ENCODE assay signal across 1 cellular context in the genomic region with DNA sequence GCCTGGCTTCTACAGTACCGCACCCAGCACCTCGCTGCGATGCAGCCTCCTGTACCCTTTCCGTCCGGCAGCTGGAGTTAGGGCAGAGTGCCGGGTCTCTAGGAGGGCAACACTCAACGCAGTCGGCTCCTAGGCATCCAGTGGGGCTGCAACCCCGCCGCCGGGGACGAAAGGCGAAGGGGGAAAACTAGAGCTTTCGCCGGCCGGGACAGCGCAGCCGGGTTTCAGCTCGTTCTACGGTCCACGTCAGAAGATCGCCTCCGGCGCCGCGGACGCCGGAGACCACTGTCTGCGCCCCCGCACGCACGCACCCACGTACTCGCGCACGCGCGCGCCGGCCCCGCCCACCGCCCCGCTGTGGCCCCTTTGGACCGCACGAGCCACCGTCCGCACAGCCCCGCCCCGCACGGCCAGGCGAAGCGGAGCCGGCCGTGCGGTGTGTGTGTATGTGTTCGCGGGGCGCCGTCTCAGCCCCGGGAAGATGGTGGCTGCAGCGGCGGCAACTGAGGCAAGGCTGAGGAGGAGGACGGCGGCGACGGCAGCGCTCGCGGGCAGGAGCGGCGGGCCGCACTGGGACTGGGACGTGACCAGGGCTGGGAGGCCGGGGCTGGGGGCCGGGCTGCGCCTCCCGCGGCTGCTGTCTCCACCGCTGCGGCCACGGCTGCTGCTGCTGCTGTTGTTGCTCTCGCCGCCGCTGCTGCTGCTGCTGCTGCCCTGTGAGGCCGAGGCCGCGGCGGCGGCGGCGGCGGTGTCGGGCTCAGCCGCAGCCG.
TF ChIP-seq lines count a peak whose summit lies in the region.

Gene ATRN, plus strand, starts transcription at position 392 of the 770 bp plus-strand sequence. Its CDS starts 90 bp downstream, at position 482.

TF ChIP-seq in K562, 482 proteins besides CTCF, POLR2A, EP300 and RAD21 (continued from another document and continues in another):
- no peak for TF ChIP-seq CBFB (CRISPR knock-in tag; IDR thresholded peaks at IDR 0.05)
- TF ChIP-seq PTRF (tag; IDR thresholded peaks at IDR 0.05) = no peak
- TF ChIP-seq HMG20A (CRISPR knock-in tag; conservative IDR thresholded peaks at IDR 0.05) = no peak
- TF ChIP-seq ETV5 (CRISPR knock-in tag; IDR thresholded peaks at IDR 0.05; ENCODE audit: low read depth) = peak; percentile 43; the same call in 1 of the 2 replicates
- peak; percentile 21; the same call in 1 of the 2 replicates for TF ChIP-seq NCOR1 (IDR thresholded peaks at IDR 0.05)
- peak; percentile 53; the same call in 1 of the 2 replicates for TF ChIP-seq ESRRA (IDR thresholded peaks at IDR 0.05; ENCODE audit: borderline replicate concordance, low read depth)
- TF ChIP-seq BMI1 (IDR thresholded peaks at IDR 0.05; ENCODE audit: low read length) = no peak
- no peak; the same call in 1 of the 2 replicates for TF ChIP-seq ILF3 (IDR thresholded peaks at IDR 0.05; ENCODE audit: borderline replicate concordance)
- peak; percentile 88 for TF ChIP-seq SUPT5H (IDR thresholded peaks at IDR 0.05)
- no peak for TF ChIP-seq PHF21A (IDR thresholded peaks at IDR 0.05; ENCODE audit: borderline replicate concordance, low read depth)
- no peak for TF ChIP-seq TCFL5 (CRISPR knock-in tag; conservative IDR thresholded peaks at IDR 0.05)
- 0 out of 2 replicates have a peak, but pooled peaks have one; percentile 30 for TF ChIP-seq ZNF583 (CRISPR knock-in tag; IDR thresholded peaks at IDR 0.05)
- TF ChIP-seq ZBTB7A (IDR thresholded peaks at IDR 0.05; ENCODE audit: borderline replicate concordance, control insufficient read depth, low read depth, low read length) = peak; percentile 75; the same call in 1 of the 2 replicates
- TF ChIP-seq DDX20 (tag; IDR thresholded peaks at IDR 0.05; ENCODE audit: low read depth) = no peak
- TF ChIP-seq JUN (IDR thresholded peaks at IDR 0.05; ENCODE audit: borderline replicate concordance, low read depth, low read length) = no peak
- TF ChIP-seq JUN (CRISPR knock-in tag; IDR thresholded peaks at IDR 0.05; ENCODE audit: borderline replicate concordance) = no peak
- no peak for TF ChIP-seq ARNT (IDR thresholded peaks at IDR 0.05)
- no peak for TF ChIP-seq BRF2 (IDR thresholded peaks at IDR 0.05; ENCODE audit: borderline replicate concordance, insufficient read depth, insufficient read length)
- no peak for TF ChIP-seq TCF7 (IDR thresholded peaks at IDR 0.05; ENCODE audit: borderline replicate concordance)
- no peak for TF ChIP-seq DACH1 (IDR thresholded peaks at IDR 0.05; ENCODE audit: partially characterized antibody)
- no peak for TF ChIP-seq ZC3H4 (CRISPR knock-in tag; IDR thresholded peaks at IDR 0.05; ENCODE audit: borderline replicate concordance)
- TF ChIP-seq ZNF134 (CRISPR knock-in tag; conservative IDR thresholded peaks at IDR 0.05) = no peak
- TF ChIP-seq, protein P1, sequence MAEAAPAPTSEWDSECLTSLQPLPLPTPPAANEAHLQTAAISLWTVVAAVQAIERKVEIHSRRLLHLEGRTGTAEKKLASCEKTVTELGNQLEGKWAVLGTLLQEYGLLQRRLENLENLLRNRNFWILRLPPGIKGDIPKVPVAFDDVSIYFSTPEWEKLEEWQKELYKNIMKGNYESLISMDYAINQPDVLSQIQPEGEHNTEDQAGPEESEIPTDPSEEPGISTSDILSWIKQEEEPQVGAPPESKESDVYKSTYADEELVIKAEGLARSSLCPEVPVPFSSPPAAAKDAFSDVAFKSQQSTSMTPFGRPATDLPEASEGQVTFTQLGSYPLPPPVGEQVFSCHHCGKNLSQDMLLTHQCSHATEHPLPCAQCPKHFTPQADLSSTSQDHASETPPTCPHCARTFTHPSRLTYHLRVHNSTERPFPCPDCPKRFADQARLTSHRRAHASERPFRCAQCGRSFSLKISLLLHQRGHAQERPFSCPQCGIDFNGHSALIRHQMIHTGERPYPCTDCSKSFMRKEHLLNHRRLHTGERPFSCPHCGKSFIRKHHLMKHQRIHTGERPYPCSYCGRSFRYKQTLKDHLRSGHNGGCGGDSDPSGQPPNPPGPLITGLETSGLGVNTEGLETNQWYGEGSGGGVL (CRISPR knock-in tag; IDR thresholded peaks at IDR 0.05) = no peak
- TF ChIP-seq SREBF1 (IDR thresholded peaks at IDR 0.05; ENCODE audit: borderline replicate concordance, low read depth, low read length) = no peak
- peak; percentile 53 for TF ChIP-seq MEIS2 (IDR thresholded peaks at IDR 0.05; ENCODE audit: partially characterized antibody)
- no peak for TF ChIP-seq SRF (CRISPR knock-in tag; IDR thresholded peaks at IDR 0.05)
- no peak for TF ChIP-seq KLF6 (CRISPR knock-in tag; IDR thresholded peaks at IDR 0.05; ENCODE audit: borderline replicate concordance)
- TF ChIP-seq FOXK1 (CRISPR knock-in tag; IDR thresholded peaks at IDR 0.05; ENCODE audit: borderline replicate concordance) = peak; percentile 7; the same call in 1 of the 2 replicates
- TF ChIP-seq, protein P2, sequence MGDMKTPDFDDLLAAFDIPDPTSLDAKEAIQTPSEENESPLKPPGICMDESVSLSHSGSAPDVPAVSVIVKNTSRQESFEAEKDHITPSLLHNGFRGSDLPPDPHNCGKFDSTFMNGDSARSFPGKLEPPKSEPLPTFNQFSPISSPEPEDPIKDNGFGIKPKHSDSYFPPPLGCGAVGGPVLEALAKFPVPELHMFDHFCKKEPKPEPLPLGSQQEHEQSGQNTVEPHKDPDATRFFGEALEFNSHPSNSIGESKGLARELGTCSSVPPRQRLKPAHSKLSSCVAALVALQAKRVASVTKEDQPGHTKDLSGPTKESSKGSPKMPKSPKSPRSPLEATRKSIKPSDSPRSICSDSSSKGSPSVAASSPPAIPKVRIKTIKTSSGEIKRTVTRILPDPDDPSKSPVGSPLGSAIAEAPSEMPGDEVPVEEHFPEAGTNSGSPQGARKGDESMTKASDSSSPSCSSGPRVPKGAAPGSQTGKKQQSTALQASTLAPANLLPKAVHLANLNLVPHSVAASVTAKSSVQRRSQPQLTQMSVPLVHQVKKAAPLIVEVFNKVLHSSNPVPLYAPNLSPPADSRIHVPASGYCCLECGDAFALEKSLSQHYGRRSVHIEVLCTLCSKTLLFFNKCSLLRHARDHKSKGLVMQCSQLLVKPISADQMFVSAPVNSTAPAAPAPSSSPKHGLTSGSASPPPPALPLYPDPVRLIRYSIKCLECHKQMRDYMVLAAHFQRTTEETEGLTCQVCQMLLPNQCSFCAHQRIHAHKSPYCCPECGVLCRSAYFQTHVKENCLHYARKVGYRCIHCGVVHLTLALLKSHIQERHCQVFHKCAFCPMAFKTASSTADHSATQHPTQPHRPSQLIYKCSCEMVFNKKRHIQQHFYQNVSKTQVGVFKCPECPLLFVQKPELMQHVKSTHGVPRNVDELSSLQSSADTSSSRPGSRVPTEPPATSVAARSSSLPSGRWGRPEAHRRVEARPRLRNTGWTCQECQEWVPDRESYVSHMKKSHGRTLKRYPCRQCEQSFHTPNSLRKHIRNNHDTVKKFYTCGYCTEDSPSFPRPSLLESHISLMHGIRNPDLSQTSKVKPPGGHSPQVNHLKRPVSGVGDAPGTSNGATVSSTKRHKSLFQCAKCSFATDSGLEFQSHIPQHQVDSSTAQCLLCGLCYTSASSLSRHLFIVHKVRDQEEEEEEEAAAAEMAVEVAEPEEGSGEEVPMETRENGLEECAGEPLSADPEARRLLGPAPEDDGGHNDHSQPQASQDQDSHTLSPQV (IDR thresholded peaks at IDR 0.05) = peak; percentile 44; the same call in 1 of the 2 replicates
- TF ChIP-seq CEBPZ (IDR thresholded peaks at IDR 0.05; ENCODE audit: borderline replicate concordance, low read depth, low read length) = no peak
- TF ChIP-seq TEAD1 (CRISPR knock-in tag; IDR thresholded peaks at IDR 0.05) = no peak
- no peak for TF ChIP-seq SRSF7 (optimal IDR thresholded peaks at IDR 0.05; ENCODE audit: low read depth, low read length)
- TF ChIP-seq CEBPB (tag; IDR thresholded peaks at IDR 0.05) = no peak
- TF ChIP-seq SMARCA4 (IDR thresholded peaks at IDR 0.05) = no peak
- TF ChIP-seq FOXA1 (IDR thresholded peaks at IDR 0.05; ENCODE audit: borderline replicate concordance) = no peak
- TF ChIP-seq PTBP1 (IDR thresholded peaks at IDR 0.05; ENCODE audit: low read depth, low read length) = no peak
- no peak for TF ChIP-seq RUNX1 (IDR thresholded peaks at IDR 0.05; ENCODE audit: low read depth)
- TF ChIP-seq YBX1 (IDR thresholded peaks at IDR 0.05) = no peak
- TF ChIP-seq FUS (optimal IDR thresholded peaks at IDR 0.05; ENCODE audit: low read depth, low read length) = peak; percentile 23
- TF ChIP-seq GABPB1 (CRISPR knock-in tag; IDR thresholded peaks at IDR 0.05) = peak; percentile 65; the same call in 1 of the 2 replicates
- TF ChIP-seq HNRNPH1 (optimal IDR thresholded peaks at IDR 0.05; ENCODE audit: low read depth, low read length) = no peak
- TF ChIP-seq TGIF2 (CRISPR knock-in tag; IDR thresholded peaks at IDR 0.05) = peak; percentile 73; the same call in 1 of the 2 replicates
- no peak for TF ChIP-seq CREBBP (IDR thresholded peaks at IDR 0.05; ENCODE audit: low read depth, low read length)
- peak; percentile 71; the same call in 1 of the 2 replicates for TF ChIP-seq EP400 (IDR thresholded peaks at IDR 0.05)
- TF ChIP-seq, protein P3, sequence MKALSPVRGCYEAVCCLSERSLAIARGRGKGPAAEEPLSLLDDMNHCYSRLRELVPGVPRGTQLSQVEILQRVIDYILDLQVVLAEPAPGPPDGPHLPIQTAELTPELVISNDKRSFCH (CRISPR knock-in tag; IDR thresholded peaks at IDR 0.05) = no peak
- TF ChIP-seq, protein P3 (tag; IDR thresholded peaks at IDR 0.05) = no peak; the same call in 1 of the 2 replicates
- no peak for TF ChIP-seq ZNF184 (CRISPR knock-in tag; IDR thresholded peaks at IDR 0.05)
- no peak for TF ChIP-seq E2F3 (CRISPR knock-in tag; IDR thresholded peaks at IDR 0.05)
- peak; percentile 64 for TF ChIP-seq HCFC1 (IDR thresholded peaks at IDR 0.05; ENCODE audit: low read depth, low read length)
- TF ChIP-seq XRCC4 (IDR thresholded peaks at IDR 0.05; ENCODE audit: extremely low read depth, insufficient read depth, insufficient read length) = no peak
- TF ChIP-seq SNAPC5 (CRISPR knock-in tag; IDR thresholded peaks at IDR 0.05) = no peak
- TF ChIP-seq ATF7 (IDR thresholded peaks at IDR 0.05) = peak; percentile 70
- no peak; the same call in 1 of the 2 replicates for TF ChIP-seq HDAC2 (IDR thresholded peaks at IDR 0.05)
- no peak for TF ChIP-seq MAFG (tag; conservative IDR thresholded peaks at IDR 0.05)
- TF ChIP-seq, protein P4, sequence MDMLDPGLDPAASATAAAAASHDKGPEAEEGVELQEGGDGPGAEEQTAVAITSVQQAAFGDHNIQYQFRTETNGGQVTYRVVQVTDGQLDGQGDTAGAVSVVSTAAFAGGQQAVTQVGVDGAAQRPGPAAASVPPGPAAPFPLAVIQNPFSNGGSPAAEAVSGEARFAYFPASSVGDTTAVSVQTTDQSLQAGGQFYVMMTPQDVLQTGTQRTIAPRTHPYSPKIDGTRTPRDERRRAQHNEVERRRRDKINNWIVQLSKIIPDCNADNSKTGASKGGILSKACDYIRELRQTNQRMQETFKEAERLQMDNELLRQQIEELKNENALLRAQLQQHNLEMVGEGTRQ (CRISPR knock-in tag; IDR thresholded peaks at IDR 0.05) = no peak
- TF ChIP-seq ARID2 (IDR thresholded peaks at IDR 0.05) = no peak
- TF ChIP-seq SMAD2 (IDR thresholded peaks at IDR 0.05; ENCODE audit: low read depth, low read length) = no peak
- TF ChIP-seq, protein P5, sequence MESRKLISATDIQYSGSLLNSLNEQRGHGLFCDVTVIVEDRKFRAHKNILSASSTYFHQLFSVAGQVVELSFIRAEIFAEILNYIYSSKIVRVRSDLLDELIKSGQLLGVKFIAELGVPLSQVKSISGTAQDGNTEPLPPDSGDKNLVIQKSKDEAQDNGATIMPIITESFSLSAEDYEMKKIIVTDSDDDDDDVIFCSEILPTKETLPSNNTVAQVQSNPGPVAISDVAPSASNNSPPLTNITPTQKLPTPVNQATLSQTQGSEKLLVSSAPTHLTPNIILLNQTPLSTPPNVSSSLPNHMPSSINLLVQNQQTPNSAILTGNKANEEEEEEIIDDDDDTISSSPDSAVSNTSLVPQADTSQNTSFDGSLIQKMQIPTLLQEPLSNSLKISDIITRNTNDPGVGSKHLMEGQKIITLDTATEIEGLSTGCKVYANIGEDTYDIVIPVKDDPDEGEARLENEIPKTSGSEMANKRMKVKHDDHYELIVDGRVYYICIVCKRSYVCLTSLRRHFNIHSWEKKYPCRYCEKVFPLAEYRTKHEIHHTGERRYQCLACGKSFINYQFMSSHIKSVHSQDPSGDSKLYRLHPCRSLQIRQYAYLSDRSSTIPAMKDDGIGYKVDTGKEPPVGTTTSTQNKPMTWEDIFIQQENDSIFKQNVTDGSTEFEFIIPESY (CRISPR knock-in tag; IDR thresholded peaks at IDR 0.05) = peak; percentile 24; the same call in 1 of the 2 replicates
